1 cellular context compared by ENCODE assay signal in the genomic region with DNA sequence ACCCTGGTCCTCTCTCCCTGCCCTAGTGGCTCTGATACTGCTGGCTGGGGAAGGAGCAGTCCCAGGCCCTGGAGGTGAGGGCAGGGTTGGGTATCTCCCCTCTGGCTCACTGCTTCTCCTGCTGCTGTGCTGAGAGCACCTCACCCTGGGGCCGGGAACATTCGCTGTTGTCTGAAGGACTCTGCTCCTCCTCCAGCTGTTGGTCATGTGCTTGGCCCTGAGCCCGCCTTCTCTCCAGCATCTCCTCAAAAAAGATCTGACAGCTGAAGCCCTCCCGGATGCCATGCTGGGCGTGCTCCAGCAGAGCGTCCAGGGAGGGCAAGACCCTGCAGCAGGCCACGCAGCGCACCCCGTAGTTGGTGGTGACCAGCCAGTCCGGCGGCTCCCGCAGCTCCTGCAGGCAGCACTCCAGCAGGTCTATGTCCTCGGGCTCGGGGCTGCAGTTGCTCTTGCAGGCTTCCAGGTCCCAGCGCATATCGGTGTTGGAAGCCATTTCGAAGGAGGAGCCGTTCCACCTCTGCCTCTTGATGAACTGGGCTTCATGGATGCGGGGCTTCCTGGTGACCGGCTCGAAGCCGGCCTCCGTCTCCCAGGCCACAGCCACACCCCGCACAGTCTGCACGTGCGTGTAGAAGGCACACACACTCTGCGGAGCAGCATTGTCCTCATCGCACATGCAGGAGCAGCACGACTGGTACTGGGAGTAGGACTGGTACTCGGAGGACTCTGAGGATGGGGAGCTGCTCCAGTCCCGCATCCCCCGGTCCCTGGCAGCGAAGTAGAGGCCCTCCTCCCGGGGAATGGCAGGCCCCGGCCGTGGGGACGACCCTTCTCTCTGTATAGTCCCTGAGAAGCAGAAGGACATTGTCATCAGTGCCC.
TF ChIP-seq lines count a peak whose summit lies in the region.

No MANE protein-coding gene starts in this region.

TF ChIP-seq in IMR-90, 13 proteins besides CTCF, POLR2A, EP300 and RAD21 (continued from another document):
- TF ChIP-seq, protein P1, sequence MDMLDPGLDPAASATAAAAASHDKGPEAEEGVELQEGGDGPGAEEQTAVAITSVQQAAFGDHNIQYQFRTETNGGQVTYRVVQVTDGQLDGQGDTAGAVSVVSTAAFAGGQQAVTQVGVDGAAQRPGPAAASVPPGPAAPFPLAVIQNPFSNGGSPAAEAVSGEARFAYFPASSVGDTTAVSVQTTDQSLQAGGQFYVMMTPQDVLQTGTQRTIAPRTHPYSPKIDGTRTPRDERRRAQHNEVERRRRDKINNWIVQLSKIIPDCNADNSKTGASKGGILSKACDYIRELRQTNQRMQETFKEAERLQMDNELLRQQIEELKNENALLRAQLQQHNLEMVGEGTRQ (IDR thresholded peaks at IDR 0.05; ENCODE audit: low read depth, low read length): no peak
- TF ChIP-seq SMC3 (IDR thresholded peaks at IDR 0.05; ENCODE audit: low read depth, low read length): no peak
- no peak for TF ChIP-seq BHLHE40 (IDR thresholded peaks at IDR 0.05; ENCODE audit: low read depth, low read length)
- no peak for TF ChIP-seq CEBPB (IDR thresholded peaks at IDR 0.05; ENCODE audit: low read depth, low read length)
